ENCODE assay signal across 15 cellular contexts in genomic region chr9:113583511-113584470, GRCh38.
A peak's percentile ranks its signal among the peaks of the same experiment; 100 is the strongest.
DNase-seq lines count a peak whose midpoint lies in the region; ATAC-seq, FAIRE-seq and TF ChIP-seq lines count a peak whose summit lies in the region.
"Had no signal": no experiment of that assay in that cellular context is flagged by ENCODE, and none has a peak within 500 bp of the region (broad histone marks: within the 10 kb centered on the region; RNA-seq: fewer than 3 reads in every experiment).

No MANE protein-coding gene starts in this region.

- no peak overlapping the region for H3K4me3 ChIP-seq in heart left ventricle
- no peak overlapping the region for H3K4me3 ChIP-seq in kidney (ENCODE audit: low read length in 2 of 2)
- no peak overlapping the region for H3K4me3 ChIP-seq in thoracic aorta

- CTCF ChIA-PET in activated CD8-positive, alpha-beta T cell treated with anti-CD3 and anti-CD28 coated beads, Interleukin-2, amount 10 ng/mL, durations not matched to agents 7 days and 5 days (lab: Charles Lee): interaction anchor here (0.8 to 6.7 kb wide), 12 partner anchors 7 to 182 kb away, joined by 3 to 154 read pairs (median 6); partner anchors contain the start of genes ALAD, C9orf43 and POLE3

- no peak for ATAC-seq in heart left ventricle
- ATAC-seq in Right ventricle myocardium superior (ENCODE audit: poor library complexity): no peak
- no peak for ATAC-seq in activated CD8-positive, alpha-beta T cell treated with anti-CD3 and anti-CD28 coated beads, Interleukin-2, amount 10 ng/mL, durations not matched to agents 7 days and 5 days
- ATAC-seq in thoracic aorta (ENCODE audit: insufficient number of reproducible peaks, low FRiP score, low read depth): no peak
- ATAC-seq in GM18861 (IDR thresholded peaks at IDR 0.05; ENCODE audit: unreplicated experiment): no peak
- ATAC-seq: foreskin keratinocyte had no signal

- H3K9me3 Mint-ChIP-seq in activated CD8-positive, alpha-beta T cell treated with anti-CD3 and anti-CD28 coated beads, Interleukin-2, amount 10 ng/mL, durations not matched to agents 7 days and 5 days (ENCODE audit: insufficient read depth): no peaks in the 10 kb centered on the region
- H3K9me3 Mint-ChIP-seq: mesothelial cell of epicardium had no signal

- H3K9me3 ChIP-seq in heart left ventricle: no peaks in the 10 kb centered on the region
- H3K9me3 ChIP-seq in kidney (ENCODE audit: control insufficient read depth in 1 of 2, low read length in 2 of 2): no peaks in the 10 kb centered on the region
- H3K9me3 ChIP-seq in thoracic aorta: no peaks in the 10 kb centered on the region
- H3K9me3 ChIP-seq: Caco-2 had no signal

- H3K9ac ChIP-seq in kidney (ENCODE audit: low read length in 2 of 2): no peak overlapping the region

- FAIRE-seq in kidney (lab: Jason Lieb, UNC): no peak
- FAIRE-seq in frontal cortex (lab: Jason Lieb, UNC): no peak
- FAIRE-seq: H54 had no signal

- peaks cover 0 to 47% (median 32%) of the 10 kb centered on the region in 9 donors for H3K36me3 ChIP-seq in heart left ventricle
- H3K36me3 ChIP-seq in kidney (ENCODE audit: control insufficient read depth in 1 of 2, insufficient read depth in 2 of 2, low read length in 2 of 2): peaks cover 10 to 11% of the 10 kb centered on the region in 2 donors
- H3K36me3 ChIP-seq in thoracic aorta: peaks cover 21% of the 10 kb centered on the region

- H3K36me3 Mint-ChIP-seq in activated CD8-positive, alpha-beta T cell treated with anti-CD3 and anti-CD28 coated beads, Interleukin-2, amount 10 ng/mL, durations not matched to agents 7 days and 5 days (ENCODE audit: low read depth): peaks cover 58% of the 10 kb centered on the region

- no peaks in the 10 kb centered on the region for H3K27me3 Mint-ChIP-seq in activated CD8-positive, alpha-beta T cell treated with anti-CD3 and anti-CD28 coated beads, Interleukin-2, amount 10 ng/mL, durations not matched to agents 7 days and 5 days (ENCODE audit: low read depth)

- no peak for TF ChIP-seq POLR2A in heart left ventricle (IDR thresholded peaks at IDR 0.05)

- 90 to 94% (median 92%) methylated on average over 29 to 31 of the region's 31 CpGs for WGBS in heart left ventricle, 4 donors

- POLR2A ChIA-PET in activated CD8-positive, alpha-beta T cell treated with anti-CD3 and anti-CD28 coated beads, Interleukin-2, amount 10 ng/mL, durations not matched to agents 7 days and 5 days (lab: Charles Lee): interaction anchor here (5.8 kb wide), 1 partner anchor 66 kb away, joined by 49 read pairs; no protein-coding TSS in a partner anchor

- intact Hi-C loops in heart left ventricle (cut with DNase I): loop anchor here in 6 of 10 donors (5.0 to 10.0 kb wide), 4 partner anchors 51 to 309 kb away; partner anchors contain the start of genes CDC26 (in 2 of the 6) and PRPF4 (in 2 of the 6)
- intact Hi-C loops in Right ventricle myocardium superior (cut with DNase I): no loop called here
- intact Hi-C loops in kidney (cut with DNase I): no loop called here

- H3K27me3 ChIP-seq in heart left ventricle: no peaks in the 10 kb centered on the region
- H3K27me3 ChIP-seq in thoracic aorta (replicated peaks; ENCODE audit: insufficient read depth): no peaks in the 10 kb centered on the region
- H3K27me3 ChIP-seq: foreskin keratinocyte had no signal

- peak overlapping the region; percentile 39 for H3K27ac Mint-ChIP-seq in activated CD8-positive, alpha-beta T cell treated with anti-CD3 and anti-CD28 coated beads, Interleukin-2, amount 10 ng/mL, durations not matched to agents 7 days and 5 days
- H3K27ac Mint-ChIP-seq: mesothelial cell of epicardium had no signal

- H3K27ac ChIP-seq in heart left ventricle: peak overlapping the region in 7 of 12 donors; percentile 1 to 99 (median 90)
- H3K27ac ChIP-seq in kidney (ENCODE audit: low read depth in 2 of 2, low read length in 2 of 2): no peak overlapping the region
- H3K27ac ChIP-seq in thoracic aorta: peak overlapping the region; percentile 86 to 92
- H3K27ac ChIP-seq: foreskin keratinocyte had no signal

- H3K4me1 ChIP-seq in heart left ventricle: peaks cover 19 to 92% (median 82%) of the 10 kb centered on the region in 12 donors
- H3K4me1 ChIP-seq in kidney (ENCODE audit: control insufficient read depth in 1 of 2, insufficient read depth in 1 of 2, low read depth in 1 of 2, low read length in 2 of 2): peaks cover 27 to 46% of the 10 kb centered on the region in 2 donors
- peaks cover 63 to 99% of the 10 kb centered on the region in 2 donors for H3K4me1 ChIP-seq in thoracic aorta (ENCODE audit: control insufficient read depth in 1 of 2, low read depth in 2 of 2)

- H3K4me3 Mint-ChIP-seq in activated CD8-positive, alpha-beta T cell treated with anti-CD3 and anti-CD28 coated beads, Interleukin-2, amount 10 ng/mL, durations not matched to agents 7 days and 5 days: no peak overlapping the region
- H3K4me3 Mint-ChIP-seq: mesothelial cell of epicardium had no signal

- TF ChIP-seq CTCF in heart left ventricle (IDR thresholded peaks at IDR 0.05): no peak
- TF ChIP-seq CTCF in kidney (IDR thresholded peaks at IDR 0.05; ENCODE audit: borderline replicate concordance, extremely low read depth, insufficient read depth): no peak
- TF ChIP-seq CTCF in thoracic aorta (IDR thresholded peaks at IDR 0.05): no peak

- peaks cover 82% of the 10 kb centered on the region for H3K4me1 Mint-ChIP-seq in activated CD8-positive, alpha-beta T cell treated with anti-CD3 and anti-CD28 coated beads, Interleukin-2, amount 10 ng/mL, durations not matched to agents 7 days and 5 days (ENCODE audit: low read depth)

- DNase-seq in heart left ventricle: peak in 3 of 5 donors; percentile 18 to 45 (median 23)
- DNase-seq in Right ventricle myocardium superior: no peak
- DNase-seq in activated CD8-positive, alpha-beta T cell treated with anti-CD3 and anti-CD28 coated beads, Interleukin-2, amount 10 ng/mL, durations not matched to agents 7 days and 5 days: no peak
- peak; percentile 65 for DNase-seq in kidney
- no peak for DNase-seq in thoracic aorta (ENCODE audit: low spot score)
- no peak for DNase-seq in pons (ENCODE audit: low spot score)
- DNase-seq in frontal cortex (ENCODE audit: low spot score in 2 of 2): no peak
- DNase-seq: activated CD8-positive, alpha-beta memory T cell treated with anti-CD3 and anti-CD28 coated beads, Interleukin-2, amount 50 U/mL, for 4 hours; Caco-2; foreskin keratinocyte; NCI-H187 treated with DMSO at 0.1 percent for 48 hours; NCI-H524 had no signal

Comparison
In these comparisons a context has a peak if more than half of its experiments do, and no peak if none do; other contexts are left out.
1. DNase-seq: peak in heart left ventricle (3 of 5) and kidney (single experiment); none in Right ventricle myocardium superior (single experiment), activated CD8-positive, alpha-beta T cell treated with anti-CD3 and anti-CD28 coated beads, Interleukin-2, amount 10 ng/mL, durations not matched to agents 7 days and 5 days (single experiment), thoracic aorta (single experiment), pons (single experiment) and frontal cortex (0 of 2).
2. intact Hi-C loops: an anchor here in heart left ventricle (5.0 to 10.0 kb wide); none called in Right ventricle myocardium superior and kidney.
3. H3K27ac ChIP-seq: peak in heart left ventricle (7 of 12) and thoracic aorta (2 of 2); none in kidney (0 of 2).